ENCODE assay signal across 1 cellular context in genomic region chr19:20045742-20046141, GRCh38. TPM values are rescaled to one million over a fixed set of nuclear protein-coding genes. Genes with fewer than 3 reads are reported as not detected.
"Had no signal": no experiment of that assay in that cellular context is flagged by ENCODE, and none has a peak within 500 bp of the region (broad histone marks: within the 10 kb centered on the region; RNA-seq: fewer than 3 reads in every experiment).

No MANE protein-coding gene starts in this region.

RNA-seq across cellular contexts. Expression of gene ZNF682, which starts 6.4 kb away (rescaled TPM):
- polyA plus RNA-seq: mammary epithelial cell had no signal
